Comparison of ENCODE assay signal across 1 cellular context in genomic region chr19:17947815-17948473, GRCh38.
TF ChIP-seq lines count a peak whose summit lies in the region.

No MANE protein-coding gene starts in this region.

TF ChIP-seq in K562, 482 proteins besides CTCF, POLR2A, EP300 and RAD21 (continued from another document and continues in another):
- TF ChIP-seq, protein P1, sequence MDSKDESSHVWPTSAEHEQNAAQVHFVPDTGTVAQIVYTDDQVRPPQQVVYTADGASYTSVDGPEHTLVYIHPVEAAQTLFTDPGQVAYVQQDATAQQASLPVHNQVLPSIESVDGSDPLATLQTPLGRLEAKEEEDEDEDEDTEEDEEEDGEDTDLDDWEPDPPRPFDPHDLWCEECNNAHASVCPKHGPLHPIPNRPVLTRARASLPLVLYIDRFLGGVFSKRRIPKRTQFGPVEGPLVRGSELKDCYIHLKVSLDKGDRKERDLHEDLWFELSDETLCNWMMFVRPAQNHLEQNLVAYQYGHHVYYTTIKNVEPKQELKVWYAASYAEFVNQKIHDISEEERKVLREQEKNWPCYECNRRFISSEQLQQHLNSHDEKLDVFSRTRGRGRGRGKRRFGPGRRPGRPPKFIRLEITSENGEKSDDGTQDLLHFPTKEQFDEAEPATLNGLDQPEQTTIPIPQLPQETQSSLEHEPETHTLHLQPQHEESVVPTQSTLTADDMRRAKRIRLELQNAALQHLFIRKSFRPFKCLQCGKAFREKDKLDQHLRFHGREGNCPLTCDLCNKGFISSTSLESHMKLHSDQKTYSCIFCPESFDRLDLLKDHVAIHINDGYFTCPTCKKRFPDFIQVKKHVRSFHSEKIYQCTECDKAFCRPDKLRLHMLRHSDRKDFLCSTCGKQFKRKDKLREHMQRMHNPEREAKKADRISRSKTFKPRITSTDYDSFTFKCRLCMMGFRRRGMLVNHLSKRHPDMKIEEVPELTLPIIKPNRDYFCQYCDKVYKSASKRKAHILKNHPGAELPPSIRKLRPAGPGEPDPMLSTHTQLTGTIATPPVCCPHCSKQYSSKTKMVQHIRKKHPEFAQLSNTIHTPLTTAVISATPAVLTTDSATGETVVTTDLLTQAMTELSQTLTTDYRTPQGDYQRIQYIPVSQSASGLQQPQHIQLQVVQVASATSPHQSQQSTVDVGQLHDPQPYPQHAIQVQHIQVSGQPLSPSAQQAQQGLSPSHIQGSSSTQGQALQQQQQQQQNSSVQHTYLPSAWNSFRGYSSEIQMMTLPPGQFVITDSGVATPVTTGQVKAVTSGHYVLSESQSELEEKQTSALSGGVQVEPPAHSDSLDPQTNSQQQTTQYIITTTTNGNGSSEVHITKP (IDR thresholded peaks at IDR 0.05; ENCODE audit: partially characterized antibody): no peak
- no peak for TF ChIP-seq RBM14 (IDR thresholded peaks at IDR 0.05; ENCODE audit: borderline replicate concordance, insufficient read depth, low read depth, low read length)
- TF ChIP-seq, protein P2, sequence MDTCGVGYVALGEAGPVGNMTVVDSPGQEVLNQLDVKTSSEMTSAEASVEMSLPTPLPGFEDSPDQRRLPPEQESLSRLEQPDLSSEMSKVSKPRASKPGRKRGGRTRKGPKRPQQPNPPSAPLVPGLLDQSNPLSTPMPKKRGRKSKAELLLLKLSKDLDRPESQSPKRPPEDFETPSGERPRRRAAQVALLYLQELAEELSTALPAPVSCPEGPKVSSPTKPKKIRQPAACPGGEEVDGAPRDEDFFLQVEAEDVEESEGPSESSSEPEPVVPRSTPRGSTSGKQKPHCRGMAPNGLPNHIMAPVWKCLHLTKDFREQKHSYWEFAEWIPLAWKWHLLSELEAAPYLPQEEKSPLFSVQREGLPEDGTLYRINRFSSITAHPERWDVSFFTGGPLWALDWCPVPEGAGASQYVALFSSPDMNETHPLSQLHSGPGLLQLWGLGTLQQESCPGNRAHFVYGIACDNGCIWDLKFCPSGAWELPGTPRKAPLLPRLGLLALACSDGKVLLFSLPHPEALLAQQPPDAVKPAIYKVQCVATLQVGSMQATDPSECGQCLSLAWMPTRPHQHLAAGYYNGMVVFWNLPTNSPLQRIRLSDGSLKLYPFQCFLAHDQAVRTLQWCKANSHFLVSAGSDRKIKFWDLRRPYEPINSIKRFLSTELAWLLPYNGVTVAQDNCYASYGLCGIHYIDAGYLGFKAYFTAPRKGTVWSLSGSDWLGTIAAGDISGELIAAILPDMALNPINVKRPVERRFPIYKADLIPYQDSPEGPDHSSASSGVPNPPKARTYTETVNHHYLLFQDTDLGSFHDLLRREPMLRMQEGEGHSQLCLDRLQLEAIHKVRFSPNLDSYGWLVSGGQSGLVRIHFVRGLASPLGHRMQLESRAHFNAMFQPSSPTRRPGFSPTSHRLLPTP (IDR thresholded peaks at IDR 0.05; ENCODE audit: borderline replicate concordance, extremely low read depth, insufficient read length): no peak
- TF ChIP-seq ARID4B (CRISPR knock-in tag; IDR thresholded peaks at IDR 0.05): peak; percentile 88
- peak; percentile 87 for TF ChIP-seq CXXC5 (CRISPR knock-in tag; IDR thresholded peaks at IDR 0.05)
- no peak for TF ChIP-seq CBFA2T2 (conservative IDR thresholded peaks at IDR 0.05)
- peak; percentile 24; the same call in 1 of the 2 replicates for TF ChIP-seq BHLHE40 (IDR thresholded peaks at IDR 0.05; ENCODE audit: low read length)
- peak; percentile 91 for TF ChIP-seq RBM22 (IDR thresholded peaks at IDR 0.05; ENCODE audit: low read depth, low read length, poor library complexity, severe bottlenecking)
- TF ChIP-seq, protein P3, sequence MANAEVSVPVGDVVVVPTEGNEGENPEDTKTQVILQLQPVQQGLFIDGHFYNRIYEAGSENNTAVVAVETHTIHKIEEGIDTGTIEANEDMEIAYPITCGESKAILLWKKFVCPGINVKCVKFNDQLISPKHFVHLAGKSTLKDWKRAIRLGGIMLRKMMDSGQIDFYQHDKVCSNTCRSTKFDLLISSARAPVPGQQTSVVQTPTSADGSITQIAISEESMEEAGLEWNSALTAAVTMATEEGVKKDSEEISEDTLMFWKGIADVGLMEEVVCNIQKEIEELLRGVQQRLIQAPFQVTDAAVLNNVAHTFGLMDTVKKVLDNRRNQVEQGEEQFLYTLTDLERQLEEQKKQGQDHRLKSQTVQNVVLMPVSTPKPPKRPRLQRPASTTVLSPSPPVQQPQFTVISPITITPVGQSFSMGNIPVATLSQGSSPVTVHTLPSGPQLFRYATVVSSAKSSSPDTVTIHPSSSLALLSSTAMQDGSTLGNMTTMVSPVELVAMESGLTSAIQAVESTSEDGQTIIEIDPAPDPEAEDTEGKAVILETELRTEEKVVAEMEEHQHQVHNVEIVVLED (CRISPR knock-in tag; IDR thresholded peaks at IDR 0.05): peak; percentile 64; the same call in 1 of the 2 replicates
- 0 out of 4 replicates have a peak, but pooled peaks of 1 of the 2 experiments have one; percentile 29 for TF ChIP-seq TEAD1 (CRISPR knock-in tag; IDR thresholded peaks at IDR 0.05)
- TF ChIP-seq DEAF1 (CRISPR knock-in tag; IDR thresholded peaks at IDR 0.05): no peak
- no peak for TF ChIP-seq LARP7 (IDR thresholded peaks at IDR 0.05)
- no peak for TF ChIP-seq ELF2 (CRISPR knock-in tag; IDR thresholded peaks at IDR 0.05)
- no peak for TF ChIP-seq CREB5 (CRISPR knock-in tag; IDR thresholded peaks at IDR 0.05)
- TF ChIP-seq TBP (optimal IDR thresholded peaks at IDR 0.05; ENCODE audit: low read depth, low read length): peak; percentile 12
- no peak for TF ChIP-seq ZNF609 (CRISPR knock-in tag; IDR thresholded peaks at IDR 0.05; ENCODE audit: borderline replicate concordance)
- TF ChIP-seq SIN3A (IDR thresholded peaks at IDR 0.05; ENCODE audit: borderline replicate concordance in 2 of 2, control insufficient read depth in 1 of 2, low read depth in 2 of 2, low read length in 2 of 2): peak; percentile 91
- TF ChIP-seq, protein P4, sequence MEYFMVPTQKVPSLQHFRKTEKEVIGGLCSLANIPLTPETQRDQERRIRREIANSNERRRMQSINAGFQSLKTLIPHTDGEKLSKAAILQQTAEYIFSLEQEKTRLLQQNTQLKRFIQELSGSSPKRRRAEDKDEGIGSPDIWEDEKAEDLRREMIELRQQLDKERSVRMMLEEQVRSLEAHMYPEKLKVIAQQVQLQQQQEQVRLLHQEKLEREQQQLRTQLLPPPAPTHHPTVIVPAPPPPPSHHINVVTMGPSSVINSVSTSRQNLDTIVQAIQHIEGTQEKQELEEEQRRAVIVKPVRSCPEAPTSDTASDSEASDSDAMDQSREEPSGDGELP (CRISPR knock-in tag; IDR thresholded peaks at IDR 0.05; ENCODE audit: borderline replicate concordance): peak; percentile 49; the same call in 1 of the 2 replicates
- TF ChIP-seq CBX2 (IDR thresholded peaks at IDR 0.05; ENCODE audit: insufficient read depth, low read length, poor library complexity, severe bottlenecking): no peak
- no peak for TF ChIP-seq ZBTB5 (IDR thresholded peaks at IDR 0.05)
- TF ChIP-seq BMI1 (IDR thresholded peaks at IDR 0.05; ENCODE audit: low read length): peak; percentile 87
- TF ChIP-seq KDM1A (IDR thresholded peaks at IDR 0.05): no peak
- TF ChIP-seq ETV5 (CRISPR knock-in tag; IDR thresholded peaks at IDR 0.05; ENCODE audit: low read depth): no peak
